Comparison of ENCODE assay signal across 8 cellular contexts in the genomic region with DNA sequence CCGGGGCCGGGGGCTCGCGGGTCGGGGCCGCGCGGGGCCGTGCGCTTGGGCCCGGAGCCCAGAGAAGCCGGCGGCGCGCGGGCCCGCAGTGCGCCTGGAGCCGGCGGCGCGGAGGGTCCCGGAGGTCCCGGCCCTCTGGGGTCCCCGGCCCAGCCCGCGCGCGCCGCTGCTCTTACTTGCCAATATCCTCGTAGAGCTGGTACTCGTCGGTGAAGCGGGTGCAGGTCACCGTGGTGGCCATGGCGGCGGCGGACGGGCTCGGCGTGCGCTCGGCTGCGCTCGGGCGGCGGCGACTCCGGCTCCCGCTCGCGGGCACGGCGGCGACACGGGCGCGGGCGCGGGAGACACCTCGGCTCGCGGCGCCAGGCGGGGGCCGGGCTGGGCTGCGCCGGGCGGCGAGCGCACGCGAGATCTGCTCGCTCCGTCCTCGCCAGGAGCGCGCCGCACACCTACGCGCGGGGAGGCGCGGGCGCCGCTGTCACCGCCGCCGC. TPM values are rescaled to one million over a fixed set of nuclear protein-coding genes. Genes with fewer than 3 reads are reported as not detected.
DNase-seq lines count a peak whose midpoint lies in the region; ATAC-seq, FAIRE-seq and TF ChIP-seq lines count a peak whose summit lies in the region.

TSS of gene CAMK2B (minus strand) at position 414 of the 491 bp plus-strand sequence. CDS start at position 241, 173 bp downstream.

- H3K4me1 ChIP-seq in lung (ENCODE audit: control insufficient read depth in 2 of 2, insufficient read depth in 2 of 2, low read length in 2 of 2), result peaks cover 0 to 4% of the 10 kb centered on the region in 2 donors

- H3K36me3 Mint-ChIP-seq in MCF 10A (ENCODE audit: insufficient read depth, unreplicated experiment), result no peaks in the 10 kb centered on the region

- H3K27ac ChIP-seq in lung (ENCODE audit: low read depth in 1 of 2, low read length in 1 of 2), result peak within 1 kb of the TSS in 1 of 2 donors; percentile 92

- TF ChIP-seq CTCF in MCF 10A (IDR thresholded peaks at IDR 0.05; ENCODE audit: unreplicated experiment), result no peak
- TF ChIP-seq CTCF in lung (IDR thresholded peaks at IDR 0.05; ENCODE audit: control extremely low read depth, extremely low read depth), result no peak

- no peaks in the 10 kb centered on the region for H3K9me3 Mint-ChIP-seq in MCF 10A (ENCODE audit: unreplicated experiment)

- H3K27ac Mint-ChIP-seq in MCF 10A (ENCODE audit: low read depth, unreplicated experiment), result no peak within 1 kb of the TSS

- no peaks in the 10 kb centered on the region for H3K9me3 ChIP-seq in lung (ENCODE audit: control insufficient read depth in 2 of 2, insufficient read depth in 1 of 2, low read length in 1 of 2)

- peak; percentile 45 for DNase-seq in stimulated activated CD4-positive, alpha-beta T cell treated with anti-CD3 and anti-CD28 coated beads, Interleukin-15, amount 100 ng/mL, for 24 hours
- DNase-seq in stimulated activated CD4-positive, alpha-beta T cell treated with anti-CD3 and anti-CD28 coated beads, Interleukin-4, amount 100 ng/mL, for 1 hour, result no peak
- no peak for DNase-seq in MCF 10A (ENCODE audit: unreplicated experiment)
- DNase-seq in lung (ENCODE audit: low spot score), result no peak
- DNase-seq in urothelium cell line (ENCODE audit: low spot score), result peak; percentile 42
- no peak for DNase-seq in T1000 (lab: John Stamatoyannopoulos, UW)
- no peak for DNase-seq in effector CD8-positive, alpha-beta T cell (lab: John Stamatoyannopoulos, UW)
- DNase-seq in SIG-M5 (lab: John Stamatoyannopoulos, UW), result no peak

- no peaks in the 10 kb centered on the region for H3K36me3 ChIP-seq in lung (ENCODE audit: control insufficient read depth in 2 of 2, insufficient read depth in 2 of 2, low read length in 2 of 2)

- POLR2A ChIA-PET in MCF 10A (lab: Yijun Ruan, JAX), result no interaction called here

- H3K4me3 Mint-ChIP-seq in MCF 10A (ENCODE audit: unreplicated experiment), result peak within 1 kb of the TSS; percentile 70

- H3K4me1 Mint-ChIP-seq in MCF 10A (ENCODE audit: insufficient read depth, unreplicated experiment), result peaks cover 6% of the 10 kb centered on the region

- BruUV-seq in MCF 10A (replicated peaks; lab: Mats Ljungman, UMichigan), result no TSS peak

- intact Hi-C loops in MCF 10A (cut with micrococcal nuclease), result no loop called here

- CTCF ChIA-PET in MCF 10A (lab: Yijun Ruan, JAX), result no interaction called here

- FAIRE-seq in urothelium cell line (lab: Jason Lieb, UNC), result no peak

- peaks cover 18% of the 10 kb centered on the region for H3K27me3 ChIP-seq in lung (ENCODE audit: control insufficient read depth, insufficient read depth)

- ATAC-seq in lung (ENCODE audit: insufficient read depth, low FRiP score), result no peak

- WGBS in lung, 2 donors, result 1% methylated on average over 36 to 89 of the region's 89 CpGs

- H3K4me3 ChIP-seq in lung, result peak within 1 kb of the TSS; percentile 18

- peaks cover 42% of the 10 kb centered on the region for H3K27me3 Mint-ChIP-seq in MCF 10A (ENCODE audit: insufficient read depth, unreplicated experiment)

RNA-seq across cellular contexts. Expression of gene CAMK2B, which starts in this region (rescaled TPM):
- total RNA-seq in MCF 10A (2022) (0.54 and 1.8 TPM in 2 replicates), lung (under 1 TPM; 0.40 to 0.80 TPM)
- polyA plus RNA-seq in lung, result under 1 TPM; 0.12 to 0.25 TPM

Comparison
In these comparisons a context has a peak if more than half of its experiments do, and no peak if none do; other contexts are left out.
1. DNase-seq: peak in stimulated activated CD4-positive, alpha-beta T cell treated with anti-CD3 and anti-CD28 coated beads, Interleukin-15, amount 100 ng/mL, for 24 hours (single experiment) and urothelium cell line (single experiment); none in stimulated activated CD4-positive, alpha-beta T cell treated with anti-CD3 and anti-CD28 coated beads, Interleukin-4, amount 100 ng/mL, for 1 hour (single experiment), MCF 10A (single experiment), lung (single experiment), T1000 (single experiment), effector CD8-positive, alpha-beta T cell (single experiment) and SIG-M5 (single experiment).